ENCODE assay signal across 28 cellular contexts in the genomic region with DNA sequence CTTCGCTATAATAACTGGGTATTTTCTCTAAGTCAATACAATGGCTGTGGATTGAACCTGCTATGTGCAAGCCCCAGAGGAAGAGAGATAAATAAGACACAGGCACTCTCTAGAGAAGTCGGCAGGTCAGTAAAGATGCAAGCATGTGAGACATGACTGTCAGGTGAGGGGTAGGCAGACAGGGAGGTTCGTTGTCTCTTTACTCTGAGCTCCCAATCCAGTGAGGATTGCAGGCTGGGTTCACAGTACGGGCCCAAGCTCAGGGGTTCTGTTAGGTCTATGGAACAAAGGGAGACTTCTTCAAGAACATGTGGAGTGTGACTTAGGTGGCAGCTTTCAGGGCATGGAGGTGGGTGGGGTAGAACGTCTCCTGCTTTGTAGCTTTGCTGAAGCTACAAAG.
"Had no signal": no experiment of that assay in that cellular context is flagged by ENCODE, and none has a peak within 500 bp of the region (broad histone marks: within the 10 kb centered on the region; RNA-seq: fewer than 3 reads in every experiment).

No MANE protein-coding gene starts in this region.

- H3K4me3 ChIP-seq: adrenal gland, body of pancreas, cardiac muscle cell had no signal

- H3K27me3 ChIP-seq: adrenal gland, body of pancreas, cardiac muscle cell had no signal

- DNase-seq: activated B cell treated with CpG ODN at 0.5 μM for 24 hours; activated CD4-positive, alpha-beta memory T cell treated with anti-CD3 and anti-CD28 coated beads for 36 hours; activated CD4-positive, alpha-beta T cell treated with anti-CD3 and anti-CD28 coated beads for 4 hours; activated CD4-positive, alpha-beta T cell treated with anti-CD3 and anti-CD28 coated beads, Interleukin-2, amount 10 ng/mL, durations not matched to agents 24 days and 14 days; activated CD4-positive, alpha-beta T cell treated with anti-CD3 and anti-CD28 coated beads, Interleukin-2, amount 50 U/mL, for 1 hour; activated CD4-positive, alpha-beta T cell treated with anti-CD3 and anti-CD28 coated beads, Interleukin-2, amount 50 U/mL, for 4 hours; activated CD4-positive, CD25-positive, alpha-beta regulatory T cell treated with anti-CD3 and anti-CD28 coated beads, Interleukin-2, amount 50 U/mL, for 72 hours; activated CD8-positive, alpha-beta memory T cell treated with anti-CD3 and anti-CD28 coated beads, Interleukin-2, amount 50 U/mL, for 4 hours; activated CD8-positive, alpha-beta T cell treated with anti-CD3 and anti-CD28 coated beads for 36 hours; activated effector memory CD4-positive, alpha-beta T cell treated with anti-CD3 and anti-CD28 coated beads, Interleukin-2, amount 50 U/mL, for 16 hours; activated gamma-delta T cell treated with Interleukin-2 at 50 U/mL for 16 hours; activated naive CD4-positive, alpha-beta T cell; activated naive CD4-positive, alpha-beta T cell treated with anti-CD3 and anti-CD28 coated beads for 36 hours; activated naive CD4-positive, alpha-beta T cell treated with anti-CD3 and anti-CD28 coated beads, Interleukin-2, amount 50 U/mL, for 16 hours; activated naive CD8-positive, alpha-beta T cell treated with anti-CD3 and anti-CD28 coated beads for 36 hours; activated T-cell treated with anti-CD3 and anti-CD28 coated beads for 4 hours; activated T-cell treated with anti-CD3 and anti-CD28 coated beads, Interleukin-2, amount 50 U/mL, for 1 hour; activated T-cell treated with anti-CD3 and anti-CD28 coated beads, Interleukin-2, amount 50 U/mL, for 4 hours; activated T-cell treated with anti-CD3 and anti-CD28 coated beads, Interleukin-2, amount 50 U/mL, for 72 hours; adrenal gland; aorta; body of pancreas; caudate nucleus; cerebellar nuclear complex; T-helper 2 cell; T-helper 9 cell had no signal

- H3K27ac ChIP-seq: adrenal gland, body of pancreas, cardiac muscle cell, VCaP had no signal

- H3K9me3 ChIP-seq: adrenal gland, body of pancreas had no signal

- H3K36me3 ChIP-seq: adrenal gland, cardiac muscle cell had no signal

- H3K4me1 ChIP-seq: adrenal gland, body of pancreas had no signal
